Comparison of ENCODE assay signal across 25 cellular contexts in genomic region chr3:47581422-47581821, GRCh38.
"Had no signal": no experiment of that assay in that cellular context is flagged by ENCODE, and none has a peak within 500 bp of the region (broad histone marks: within the 10 kb centered on the region; RNA-seq: fewer than 3 reads in every experiment).

No MANE protein-coding gene starts in this region.

- H3K4me3 Mint-ChIP-seq: activated CD4-positive, alpha-beta memory T cell treated with anti-CD3 and anti-CD28 coated beads for 36 hours; activated CD4-positive, alpha-beta T cell treated with anti-CD3 and anti-CD28 coated beads, Interleukin-2, amount 10 ng/mL, durations not matched to agents 7 days and 5 days; activated naive CD4-positive, alpha-beta T cell treated with anti-CD3 and anti-CD28 coated beads for 36 hours; activated naive CD8-positive, alpha-beta T cell treated with anti-CD3 and anti-CD28 coated beads for 36 hours; activated T-cell treated with anti-CD3 and anti-CD28 coated beads, Interleukin-2, amount 50 U/mL, for 4 hours had no signal

- H3K9me3 Mint-ChIP-seq: activated CD4-positive, alpha-beta memory T cell treated with anti-CD3 and anti-CD28 coated beads for 36 hours; activated CD4-positive, alpha-beta T cell treated with anti-CD3 and anti-CD28 coated beads, Interleukin-2, amount 10 ng/mL, durations not matched to agents 7 days and 5 days; activated naive CD4-positive, alpha-beta T cell treated with anti-CD3 and anti-CD28 coated beads for 36 hours; activated naive CD8-positive, alpha-beta T cell treated with anti-CD3 and anti-CD28 coated beads for 36 hours; activated T-cell treated with anti-CD3 and anti-CD28 coated beads, Interleukin-2, amount 50 U/mL, for 4 hours; T-cell had no signal

- DNase-seq: activated CD4-positive, alpha-beta memory T cell treated with anti-CD3 and anti-CD28 coated beads for 36 hours; activated CD4-positive, alpha-beta T cell treated with anti-CD3 and anti-CD28 coated beads, Interleukin-2, amount 10 ng/mL, durations not matched to agents 7 days and 5 days; activated CD4-positive, CD25-positive, alpha-beta regulatory T cell; activated CD8-positive, alpha-beta memory T cell treated with anti-CD3 and anti-CD28 coated beads for 24 hours; activated effector memory CD4-positive, alpha-beta T cell treated with anti-CD3 and anti-CD28 coated beads, Interleukin-2, amount 50 U/mL, for 16 hours; activated naive CD4-positive, alpha-beta T cell treated with anti-CD3 and anti-CD28 coated beads for 36 hours; activated naive CD8-positive, alpha-beta T cell treated with anti-CD3 and anti-CD28 coated beads for 36 hours; activated T-cell treated with anti-CD3 and anti-CD28 coated beads, Interleukin-2, amount 50 U/mL, for 4 hours; caudate nucleus; Karpas-422; NCI-H1105 treated with DMSO at 0.1 percent for 48 hours; NCI-H1436 treated with DMSO at 0.1 percent for 48 hours; NCI-H187 treated with DMSO at 0.1 percent for 48 hours; NCI-H2081 treated with DMSO at 0.1 percent for 48 hours; NCI-H446; NCI-H524; RPMI8226; T-cell; T-helper 2 cell had no signal

- H3K4me3 ChIP-seq: breast epithelium, K562, SK-N-MC had no signal

- H3K9me3 ChIP-seq: breast epithelium had no signal

- ATAC-seq: activated T-cell treated with anti-CD3 and anti-CD28 coated beads, Interleukin-2, amount 50 U/mL, for 4 hours; K562; Panc1; Right ventricle myocardium inferior; T-cell had no signal

- H3K36me3 ChIP-seq: breast epithelium had no signal

- H3K4me1 Mint-ChIP-seq: activated CD4-positive, alpha-beta T cell treated with anti-CD3 and anti-CD28 coated beads, Interleukin-2, amount 10 ng/mL, durations not matched to agents 7 days and 5 days; activated naive CD8-positive, alpha-beta T cell treated with anti-CD3 and anti-CD28 coated beads for 36 hours had no signal

- H3K27ac Mint-ChIP-seq: activated CD4-positive, alpha-beta memory T cell treated with anti-CD3 and anti-CD28 coated beads for 36 hours; activated CD4-positive, alpha-beta T cell treated with anti-CD3 and anti-CD28 coated beads, Interleukin-2, amount 10 ng/mL, durations not matched to agents 7 days and 5 days; activated naive CD4-positive, alpha-beta T cell treated with anti-CD3 and anti-CD28 coated beads for 36 hours; activated naive CD8-positive, alpha-beta T cell treated with anti-CD3 and anti-CD28 coated beads for 36 hours; T-cell had no signal

- H3K27ac ChIP-seq: breast epithelium, VCaP had no signal
